In genomic region chr16:25707553-25707952, GRCh38 we compare ENCODE assay signal across 6 cellular contexts. TPM values are rescaled to one million over a fixed set of nuclear protein-coding genes. Genes with fewer than 3 reads are reported as not detected.
"Had no signal": no experiment of that assay in that cellular context is flagged by ENCODE, and none has a peak within 500 bp of the region (broad histone marks: within the 10 kb centered on the region; RNA-seq: fewer than 3 reads in every experiment).

No MANE protein-coding gene starts in this region.

- H3K4me1 ChIP-seq: HAP-1 had no signal

- FAIRE-seq: HTR-8/SVneo had no signal

- H2AFZ ChIP-seq: GM23338 had no signal

- H3K36me3 ChIP-seq: HAP-1 had no signal

- H3K4me2 ChIP-seq: GM23338 had no signal

- H3K4me3 Mint-ChIP-seq: GM23338 had no signal

- H3K27ac Mint-ChIP-seq: GM23338 had no signal

- DNase-seq: IMR-90 had no signal

- H3K4me3 ChIP-seq: GM23338, HAP-1 had no signal

- H3K9me3 ChIP-seq: HAP-1 had no signal

RNA-seq across cellular contexts. Expression of gene HS3ST4, which starts 15.8 kb away (rescaled TPM):
- total RNA-seq: H4, HT-29, IMR-90 had no signal
- polyA plus RNA-seq: IMR-90 had no signal
